ENCODE assay signal across 1 cellular context in the genomic region with DNA sequence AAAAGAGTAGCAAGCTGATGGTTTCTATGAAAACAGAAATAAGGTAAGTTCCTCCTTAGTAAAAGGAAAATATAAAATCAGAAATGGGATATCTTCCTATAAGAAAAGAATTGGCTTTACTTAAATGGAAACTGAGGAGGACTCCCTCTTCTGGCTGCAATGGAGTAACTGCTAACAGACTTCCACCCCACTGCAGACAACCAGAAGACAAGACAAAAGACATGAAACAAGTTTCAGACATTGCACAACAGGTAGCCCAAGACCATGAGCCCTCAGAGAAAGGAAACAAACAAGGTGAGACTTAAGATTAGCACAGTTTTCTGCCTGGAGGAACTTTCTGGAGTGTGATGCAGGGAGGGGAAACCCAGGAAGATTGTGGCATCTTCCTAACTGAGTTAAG.
TF ChIP-seq lines count a peak whose summit lies in the region.

No MANE protein-coding gene starts in this region.

TF ChIP-seq in HepG2, 621 proteins besides CTCF, POLR2A, EP300 and RAD21:
- no peak for TF ChIP-seq ZNF546 (CRISPR knock-in tag; conservative IDR thresholded peaks at IDR 0.05)
- peak; percentile 15; the same call in 1 of the 2 replicates for TF ChIP-seq STAG1 (CRISPR knock-in tag; IDR thresholded peaks at IDR 0.05)
- TF ChIP-seq FOSL2 (CRISPR knock-in tag; IDR thresholded peaks at IDR 0.05): no peak
- TF ChIP-seq, protein P1, sequence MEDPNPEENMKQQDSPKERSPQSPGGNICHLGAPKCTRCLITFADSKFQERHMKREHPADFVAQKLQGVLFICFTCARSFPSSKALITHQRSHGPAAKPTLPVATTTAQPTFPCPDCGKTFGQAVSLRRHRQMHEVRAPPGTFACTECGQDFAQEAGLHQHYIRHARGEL (CRISPR knock-in tag; IDR thresholded peaks at IDR 0.05): no peak
- TF ChIP-seq SMC3 (IDR thresholded peaks at IDR 0.05; ENCODE audit: low read length): peak; percentile 12; the same call in 1 of the 2 replicates
- no peak for TF ChIP-seq PAWR (CRISPR knock-in tag; IDR thresholded peaks at IDR 0.05; ENCODE audit: borderline replicate concordance)
- no peak for TF ChIP-seq XBP1 (CRISPR knock-in tag; IDR thresholded peaks at IDR 0.05)
- TF ChIP-seq KMT2A (CRISPR knock-in tag; IDR thresholded peaks at IDR 0.05): no peak
